ENCODE assay signal across 9 cellular contexts in the genomic region with DNA sequence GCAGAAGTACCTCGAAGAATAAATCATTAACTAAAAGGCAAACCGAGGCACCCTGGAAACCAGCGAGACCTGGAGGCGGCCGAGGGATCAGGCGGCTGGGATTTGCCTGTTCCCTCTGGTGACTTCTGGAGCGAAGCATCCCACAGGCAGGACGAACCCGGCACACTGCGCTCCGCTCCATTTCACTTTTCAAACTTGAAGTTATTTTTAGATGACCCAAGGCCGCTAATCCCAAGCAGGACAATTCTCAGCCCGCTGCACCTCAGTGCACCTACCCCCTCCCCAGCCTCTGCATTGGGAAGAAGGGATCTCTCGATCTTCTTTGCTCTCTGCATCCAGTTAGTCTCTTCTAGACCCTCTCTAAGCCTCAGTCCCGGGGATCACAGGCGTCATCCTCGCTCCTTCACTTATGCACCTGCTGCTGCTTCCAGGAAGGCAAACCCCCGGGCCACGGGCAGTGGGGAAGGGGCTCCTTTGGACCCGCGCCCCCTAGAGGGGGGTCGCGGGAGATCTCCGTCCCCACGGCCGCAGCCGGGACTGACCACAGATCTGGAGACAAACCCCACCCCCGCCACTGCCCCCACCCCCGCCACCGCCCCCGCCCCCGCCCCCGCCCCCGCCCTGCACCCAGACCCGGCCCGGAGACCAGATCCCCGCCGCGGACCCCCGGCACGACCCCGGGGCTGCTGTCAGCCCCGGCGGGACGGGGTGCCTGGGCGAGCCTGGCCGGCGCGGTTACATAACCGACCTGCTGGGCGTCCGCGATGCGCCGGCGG. TPM values are rescaled to one million over a fixed set of nuclear protein-coding genes. Genes with fewer than 3 reads are reported as not detected.
DNase-seq lines count a peak whose midpoint lies in the region; ATAC-seq and TF ChIP-seq lines count a peak whose summit lies in the region.
"Had no signal": no experiment of that assay in that cellular context is flagged by ENCODE, and none has a peak within 500 bp of the region (broad histone marks: within the 10 kb centered on the region; RNA-seq: fewer than 3 reads in every experiment).

No MANE protein-coding gene starts in this region.

- H3K4me1 Mint-ChIP-seq in activated CD4-positive, alpha-beta T cell treated with anti-CD3 and anti-CD28 coated beads, Interleukin-2, amount 10 ng/mL, durations not matched to agents 24 days and 14 days = peaks cover 6% of the 10 kb centered on the region

- no peaks in the 10 kb centered on the region for H3K36me3 Mint-ChIP-seq in activated CD4-positive, alpha-beta T cell treated with anti-CD3 and anti-CD28 coated beads, Interleukin-2, amount 10 ng/mL, durations not matched to agents 24 days and 14 days (ENCODE audit: low read depth)

- peak overlapping the region; percentile 42 for H3K4me3 Mint-ChIP-seq in activated CD4-positive, alpha-beta T cell treated with anti-CD3 and anti-CD28 coated beads, Interleukin-2, amount 10 ng/mL, durations not matched to agents 24 days and 14 days

- POLR2A ChIA-PET in OCI-LY7 (lab: Charles Lee) = no interaction called here
- POLR2A ChIA-PET in RWPE1 (lab: Yijun Ruan, JAX; ENCODE audit: low non-redundant PET) = no interaction called here

- no peaks in the 10 kb centered on the region for H3K9me2 ChIP-seq in OCI-LY7 (ENCODE audit: insufficient read depth, low read length)

- ATAC-seq in GM19328 (IDR thresholded peaks at IDR 0.05; ENCODE audit: unreplicated experiment) = no peak

- H3K27ac ChIP-seq in OCI-LY7 (ENCODE audit: low read depth, low read length, poor library complexity, severe bottlenecking) (no peak overlapping the region), muscle layer of colon (ENCODE audit: low read depth, low read length) (no peak overlapping the region), RWPE1 (no peak overlapping the region)
- H3K27ac ChIP-seq: epithelial cell of prostate had no signal

- H3K4me3 ChIP-seq in OCI-LY7 (ENCODE audit: low read depth, low read length, poor library complexity, severe bottlenecking) = peak overlapping the region; percentile 72
- H3K4me3 ChIP-seq in epithelial cell of esophagus (ENCODE audit: low read length) = peak overlapping the region; percentile 7
- peak overlapping the region; percentile 51 to 66 for H3K4me3 ChIP-seq in muscle layer of colon (ENCODE audit: low read depth in 1 of 2, low read length in 2 of 2)

- H3K27ac Mint-ChIP-seq in activated CD4-positive, alpha-beta T cell treated with anti-CD3 and anti-CD28 coated beads, Interleukin-2, amount 10 ng/mL, durations not matched to agents 24 days and 14 days = no peak overlapping the region

- H3K9me3 Mint-ChIP-seq in activated CD4-positive, alpha-beta T cell treated with anti-CD3 and anti-CD28 coated beads, Interleukin-2, amount 10 ng/mL, durations not matched to agents 24 days and 14 days = no peaks in the 10 kb centered on the region

- no peaks in the 10 kb centered on the region for H3K36me3 ChIP-seq in OCI-LY7 (ENCODE audit: insufficient read depth, low read length)
- no peaks in the 10 kb centered on the region for H3K36me3 ChIP-seq in muscle layer of colon (ENCODE audit: insufficient read depth, low read length)

- CTCF ChIA-PET in OCI-LY7 (lab: Charles Lee; ENCODE audit: unreplicated experiment) (interaction anchor here (1.3 kb wide), 1 partner anchor 270 kb away, joined by 3 read pairs; no protein-coding TSS in a partner anchor), RWPE1 (lab: Yijun Ruan, JAX) (no interaction called here)

- peaks cover 68% of the 10 kb centered on the region for H3K27me3 Mint-ChIP-seq in activated CD4-positive, alpha-beta T cell treated with anti-CD3 and anti-CD28 coated beads, Interleukin-2, amount 10 ng/mL, durations not matched to agents 24 days and 14 days

- peaks cover 6% of the 10 kb centered on the region for H3K4me1 ChIP-seq in OCI-LY7 (ENCODE audit: insufficient read depth, low read length, poor library complexity, severe bottlenecking)
- peaks cover 6% of the 10 kb centered on the region for H3K4me1 ChIP-seq in muscle layer of colon (ENCODE audit: insufficient read depth, low read length)

- TF ChIP-seq CTCF in OCI-LY7 (conservative IDR thresholded peaks at IDR 0.05; ENCODE audit: low read length) (peak; percentile 52), epithelial cell of esophagus (IDR thresholded peaks at IDR 0.05; ENCODE audit: insufficient read depth, low read depth, low read length, missing control alignments) (no peak), RWPE1 (conservative IDR thresholded peaks at IDR 0.05; ENCODE audit: low read depth) (no peak)

- DNase-seq in activated CD4-positive, alpha-beta T cell treated with anti-CD3 and anti-CD28 coated beads, Interleukin-2, amount 10 ng/mL, durations not matched to agents 24 days and 14 days = no peak
- DNase-seq in activated CD4-positive, alpha-beta T cell treated with anti-CD3 and anti-CD28 coated beads for 1 hour = no peak
- DNase-seq in OCI-LY7 (ENCODE audit: low spot score) = peak; percentile 25
- DNase-seq in epithelial cell of esophagus (ENCODE audit: low read depth) = no peak
- DNase-seq in NK-92 (lab: John Stamatoyannopoulos, UW; ENCODE audit: unreplicated experiment) = no peak
- no peak for DNase-seq in RWPE1 (ENCODE audit: low spot score)

- BruUV-seq in OCI-LY7 (replicated peaks; lab: Mats Ljungman, UMichigan) = no TSS peak

- H3K27me3 ChIP-seq in muscle layer of colon (ENCODE audit: control insufficient read depth in 1 of 2, insufficient read depth in 2 of 2, low read length in 2 of 2) = peaks cover 0 to 5% of the 10 kb centered on the region in 2 donors

- H3K4me2 ChIP-seq in OCI-LY7 (ENCODE audit: low read length) = peak overlapping the region; percentile 99

- no peak overlapping the region for H2AFZ ChIP-seq in OCI-LY7 (ENCODE audit: low read length)

- no peaks in the 10 kb centered on the region for H3K79me2 ChIP-seq in OCI-LY7 (ENCODE audit: insufficient read depth, low read depth, low read length)

- H4K20me1 ChIP-seq in OCI-LY7 (ENCODE audit: insufficient read depth, low read length) = no peaks in the 10 kb centered on the region

- intact Hi-C loops in activated CD4-positive, alpha-beta T cell treated with anti-CD3 and anti-CD28 coated beads, Interleukin-2, amount 10 ng/mL, durations not matched to agents 24 days and 14 days (cut with micrococcal nuclease) = no loop called here
- intact Hi-C loops in OCI-LY7 (cut with micrococcal nuclease; ENCODE audit: unreplicated experiment) = loop anchor here (2.0 to 10.0 kb wide), 4 partner anchors 73 to 396 kb away; no protein-coding TSS in a partner anchor

- no peak overlapping the region for H3K9ac ChIP-seq in muscle layer of colon (ENCODE audit: low read length)

- no peaks in the 10 kb centered on the region for H3K9me3 ChIP-seq in OCI-LY7 (ENCODE audit: low read length)
- H3K9me3 ChIP-seq in muscle layer of colon (ENCODE audit: low read length) = no peaks in the 10 kb centered on the region

RNA-seq across cellular contexts. Expression of a gene that starts 0.6 kb away (rescaled TPM):
- 0.07 and 0.21 TPM in 2 replicates for total RNA-seq in activated CD4-positive, alpha-beta T cell treated with anti-CD3 and anti-CD28 coated beads, Interleukin-2, amount 10 ng/mL, durations not matched to agents 24 days and 14 days
- not detected in 2 replicates for total RNA-seq in OCI-LY7 (2014; rRNA removed; shearing (Covaris generic))
- 0.11 TPM in 1 of 2 replicates, not detected in the other for total RNA-seq in OCI-LY7 (2022)

Comparison
In these comparisons a context has a peak if more than half of its experiments do, and no peak if none do; other contexts are left out.
1. H3K4me3 ChIP-seq: peak in every context shown above with its lines; median percentile 72 in OCI-LY7; 58 in muscle layer of colon; 7 in epithelial cell of esophagus.